8 cellular contexts compared by ENCODE assay signal in genomic region chr17:18225562-18226283, GRCh38. TPM values are rescaled to one million over a fixed set of nuclear protein-coding genes. Genes with fewer than 3 reads are reported as not detected.
A peak's percentile ranks its signal among the peaks of the same experiment; 100 is the strongest.
DNase-seq lines count a peak whose midpoint lies in the region; ATAC-seq and TF ChIP-seq lines count a peak whose summit lies in the region.

Gene LLGL1 (plus strand): TSS chr17:18225635. CDS start chr17:18225683, 48 bp downstream.

- ATAC-seq in HG03280 (IDR thresholded peaks at IDR 0.05; ENCODE audit: unreplicated experiment) (peak; percentile 6), psoas muscle (peak in 1 of 4 donors; percentile 12)

- H3K27ac Mint-ChIP-seq in activated T-cell treated with anti-CD3 and anti-CD28 coated beads, Interleukin-2, amount 50 U/mL, for 24 hours = peak within 1 kb of the TSS; percentile 88
- H3K27ac Mint-ChIP-seq in activated CD4-positive, alpha-beta memory T cell treated with anti-CD3 and anti-CD28 coated beads for 36 hours = peak within 1 kb of the TSS; percentile 59

- TF ChIP-seq CTCF in psoas muscle (IDR thresholded peaks at IDR 0.05) = no peak

- POLR2A ChIA-PET in activated CD4-positive, alpha-beta memory T cell treated with anti-CD3 and anti-CD28 coated beads for 36 hours (lab: Charles Lee) = interaction anchor here (1.0 kb wide), 1 partner anchor 40 kb away, joined by 3 read pairs; no protein-coding TSS in a partner anchor

- H3K9me3 ChIP-seq in psoas muscle = no peaks in the 10 kb centered on the region

- WGBS in psoas muscle, 3 donors = 0 to 1% (median 0%) methylated on average over 18 to 76 of the region's 76 CpGs

- intact Hi-C loops in activated CD4-positive, alpha-beta memory T cell treated with anti-CD3 and anti-CD28 coated beads for 36 hours (cut with micrococcal nuclease) = loop anchor here (1.0 to 2.0 kb wide), 3 partner anchors 35 to 90 kb away; partner anchors contain the start of genes ALKBH5, MIEF2 and SMCR8
- intact Hi-C loops in psoas muscle (cut with DNase I) = loop anchor here in 1 of 2 donors (5.0 kb wide), 1 partner anchor 87 kb away; the partner anchor contains the start of gene TOP3A

- H3K9me3 Mint-ChIP-seq in activated T-cell treated with anti-CD3 and anti-CD28 coated beads, Interleukin-2, amount 50 U/mL, for 24 hours = no peaks in the 10 kb centered on the region
- no peaks in the 10 kb centered on the region for H3K9me3 Mint-ChIP-seq in activated CD4-positive, alpha-beta memory T cell treated with anti-CD3 and anti-CD28 coated beads for 36 hours

- H3K27ac ChIP-seq in psoas muscle = peak within 1 kb of the TSS; percentile 65

- H3K36me3 ChIP-seq in psoas muscle (ENCODE audit: insufficient read depth in 1 of 2, low read depth in 1 of 2) = no peaks in the 10 kb centered on the region

- peaks cover 3% of the 10 kb centered on the region for H3K36me3 Mint-ChIP-seq in activated T-cell treated with anti-CD3 and anti-CD28 coated beads, Interleukin-2, amount 50 U/mL, for 24 hours (ENCODE audit: low read depth)
- H3K36me3 Mint-ChIP-seq in activated CD4-positive, alpha-beta memory T cell treated with anti-CD3 and anti-CD28 coated beads for 36 hours = no peaks in the 10 kb centered on the region

- CTCF ChIA-PET in activated CD4-positive, alpha-beta memory T cell treated with anti-CD3 and anti-CD28 coated beads for 36 hours (lab: Charles Lee) = interaction anchor here (0.9 to 1.6 kb wide), 2 partner anchors 9 to 28 kb away, joined by 3 to 5 read pairs; no protein-coding TSS in a partner anchor

- peak within 1 kb of the TSS; percentile 71 for H3K4me3 ChIP-seq in psoas muscle

- no peak for DNase-seq in activated T-cell treated with anti-CD3 and anti-CD28 coated beads, Interleukin-2, amount 50 U/mL, for 24 hours
- DNase-seq in activated T-cell treated with anti-CD3 and anti-CD28 coated beads for 4 hours = no peak
- no peak for DNase-seq in activated CD4-positive, alpha-beta memory T cell treated with anti-CD3 and anti-CD28 coated beads for 36 hours
- no peak for DNase-seq in glomerular endothelial cell (ENCODE audit: extremely low read depth, low read depth, low spot score)
- DNase-seq in psoas muscle = peak in 1 of 2 donors; percentile 40
- DNase-seq in NCI-H1436 treated with DMSO at 0.1 percent for 48 hours (lab: John Stamatoyannopoulos, UW) = no peak
- no peak for DNase-seq in NCI-H2081 (lab: John Stamatoyannopoulos, UW)

- peaks cover 30% of the 10 kb centered on the region for H3K4me1 Mint-ChIP-seq in activated T-cell treated with anti-CD3 and anti-CD28 coated beads, Interleukin-2, amount 50 U/mL, for 24 hours (ENCODE audit: low read depth)
- H3K4me1 Mint-ChIP-seq in activated CD4-positive, alpha-beta memory T cell treated with anti-CD3 and anti-CD28 coated beads for 36 hours (ENCODE audit: low read depth) = peaks cover 30% of the 10 kb centered on the region

- H3K4me3 Mint-ChIP-seq in activated T-cell treated with anti-CD3 and anti-CD28 coated beads, Interleukin-2, amount 50 U/mL, for 24 hours = peak within 1 kb of the TSS; percentile 88
- H3K4me3 Mint-ChIP-seq in activated CD4-positive, alpha-beta memory T cell treated with anti-CD3 and anti-CD28 coated beads for 36 hours = peak within 1 kb of the TSS; percentile 90

- no peaks in the 10 kb centered on the region for H3K27me3 Mint-ChIP-seq in activated T-cell treated with anti-CD3 and anti-CD28 coated beads, Interleukin-2, amount 50 U/mL, for 24 hours
- no peaks in the 10 kb centered on the region for H3K27me3 Mint-ChIP-seq in activated CD4-positive, alpha-beta memory T cell treated with anti-CD3 and anti-CD28 coated beads for 36 hours

- H3K4me1 ChIP-seq in psoas muscle = peaks cover 11% of the 10 kb centered on the region

- H3K27me3 ChIP-seq in psoas muscle (ENCODE audit: insufficient read depth in 3 of 3, low read length in 2 of 3) = no peaks in the 10 kb centered on the region

RNA-seq across cellular contexts. Expression of gene LLGL1, which starts in this region (rescaled TPM):
- 10 to 100 TPM; 27.3 to 27.5 TPM for total RNA-seq in activated CD4-positive, alpha-beta memory T cell treated with anti-CD3 and anti-CD28 coated beads for 36 hours
- total RNA-seq in glomerular endothelial cell (45.7 and 47.3 TPM in 2 replicates), psoas muscle (1 to 10 TPM; 6.6 to 9.4 (median 8.5) TPM)
- polyA plus RNA-seq in psoas muscle = 1 to 10 TPM; 5.1 to 9.5 (median 6.2) TPM
